ENCODE assay signal across 8 cellular contexts in genomic region chr4:83456184-83456501, GRCh38. TPM values are rescaled to one million over a fixed set of nuclear protein-coding genes. Genes with fewer than 3 reads are reported as not detected.
A peak's percentile ranks its signal among the peaks of the same experiment; 100 is the strongest.
DNase-seq lines count a peak whose midpoint lies in the region; ATAC-seq and TF ChIP-seq lines count a peak whose summit lies in the region.

No MANE protein-coding gene starts in this region.

- DNase-seq in AG10803 (ENCODE audit: low read depth) (no peak), MG63 (no peak), dorsolateral prefrontal cortex (no peak), NCI-H187 treated with DMSO at 0.1 percent for 48 hours (lab: John Stamatoyannopoulos, UW) (no peak), iPS-NIHi7 (ENCODE audit: extremely low spot score) (no peak)
- no peak for DNase-seq in naive thymus-derived CD8-positive, alpha-beta T cell

- peaks cover 10 to 69% (median 18%) of the 10 kb centered on the region in 3 donors for H3K36me3 Mint-ChIP-seq in naive thymus-derived CD8-positive, alpha-beta T cell

- no peak for TF ChIP-seq CTCF in AG10803 (conservative IDR thresholded peaks at IDR 0.05; ENCODE audit: low read length)
- TF ChIP-seq CTCF in dorsolateral prefrontal cortex (IDR thresholded peaks at IDR 0.05 in 54 of 56, conservative IDR thresholded peaks at IDR 0.05 in 2 of 56; ENCODE audit: low read depth in 1 of 56, partially characterized antibody in 56 of 56) = peak in 1 of 56 donors; percentile 0

- H3K4me1 Mint-ChIP-seq in naive thymus-derived CD8-positive, alpha-beta T cell = peaks cover 14 to 59% (median 56%) of the 10 kb centered on the region in 4 donors

- H3K9me3 Mint-ChIP-seq in naive thymus-derived CD8-positive, alpha-beta T cell = no peaks in the 10 kb centered on the region

- no peaks in the 10 kb centered on the region for H3K9me3 ChIP-seq in MG63

- POLR2A ChIA-PET in naive thymus-derived CD8-positive, alpha-beta T cell (lab: Charles Lee) = interaction anchor here (1.2 to 3.1 kb wide), 9 partner anchors 11 to 1027 kb away, joined by 3 to 36 read pairs (median 9); partner anchors contain the start of genes ABRAXAS1, COQ2, HNRNPDL and HPSE

- H3K27ac ChIP-seq in dorsolateral prefrontal cortex = peak overlapping the region; percentile 73 to 99 (median 95)

- H3K27me3 ChIP-seq in MG63 = no peaks in the 10 kb centered on the region
- H3K27me3 ChIP-seq in dorsolateral prefrontal cortex = no peaks in the 10 kb centered on the region

- intact Hi-C loops in dorsolateral prefrontal cortex (cut with DNase I) = no loop called here

- H3K27ac Mint-ChIP-seq in naive thymus-derived CD8-positive, alpha-beta T cell = peak overlapping the region; percentile 100

- H3K36me3 ChIP-seq in MG63 = peaks cover 15% of the 10 kb centered on the region

- no peaks in the 10 kb centered on the region for H3K27me3 Mint-ChIP-seq in naive thymus-derived CD8-positive, alpha-beta T cell

- peak overlapping the region; percentile 98 to 100 (median 100) for H3K4me3 Mint-ChIP-seq in naive thymus-derived CD8-positive, alpha-beta T cell

- ATAC-seq in naive thymus-derived CD8-positive, alpha-beta T cell = no peak
- no peak for ATAC-seq in GM19452 (IDR thresholded peaks at IDR 0.05; ENCODE audit: unreplicated experiment)
- no peak for ATAC-seq in GM19455 (IDR thresholded peaks at IDR 0.05; ENCODE audit: unreplicated experiment)

- H3K4me3 ChIP-seq in AG10803 (ENCODE audit: low read length) (peak overlapping the region; percentile 94), MG63 (peak overlapping the region; percentile 91), dorsolateral prefrontal cortex (peak overlapping the region; percentile 61 to 98 (median 88))

RNA-seq across cellular contexts. Expression of gene MRPS18C, which starts 0.3 kb away (rescaled TPM):
- total RNA-seq in MG63 (2014; rRNA removed; shearing (Covaris generic); ENCODE audit: low replicate concordance) = 20.9 and 26.7 TPM in 2 replicates
- 10 to 100 TPM; 27.0 to 71.6 (median 46.6) TPM for total RNA-seq in dorsolateral prefrontal cortex
- 10 to 100 TPM; 52.9 to 66.1 TPM for total RNA-seq in naive thymus-derived CD8-positive, alpha-beta T cell
- 10 to 100 TPM; 45.4 to 64.6 (median 50.5) TPM for polyA plus RNA-seq in naive thymus-derived CD8-positive, alpha-beta T cell

RNA-seq across cellular contexts. Expression of gene HELQ, which starts 0.5 kb away (rescaled TPM):
- total RNA-seq in MG63 (2014; rRNA removed; shearing (Covaris generic); ENCODE audit: low replicate concordance) = 4.4 and 6.7 TPM in 2 replicates
- 10 to 100 TPM in 119 of 120 experiments, 1 to 10 TPM in 1; 9.8 to 22.5 (median 15.6) TPM for total RNA-seq in dorsolateral prefrontal cortex
- total RNA-seq in naive thymus-derived CD8-positive, alpha-beta T cell = 10 to 100 TPM; 50.1 to 50.2 TPM
- polyA plus RNA-seq in naive thymus-derived CD8-positive, alpha-beta T cell = 10 to 100 TPM; 16.7 to 27.5 (median 19.9) TPM

RNA-seq across cellular contexts. Expression of gene ABRAXAS1, which starts 28.8 kb away (rescaled TPM):
- total RNA-seq in MG63 (2014; rRNA removed; shearing (Covaris generic); ENCODE audit: low replicate concordance) = 1.7 and 2.4 TPM in 2 replicates
- total RNA-seq in dorsolateral prefrontal cortex = 1 to 10 TPM; 1.8 to 9.7 (median 4.7) TPM
- total RNA-seq in naive thymus-derived CD8-positive, alpha-beta T cell = 10 to 100 TPM; 45.3 to 47.8 TPM
- 10 to 100 TPM; 13.8 to 15.3 (median 14.0) TPM for polyA plus RNA-seq in naive thymus-derived CD8-positive, alpha-beta T cell

Comparison
In these comparisons a context has a peak if more than half of its experiments do, and no peak if none do; other contexts are left out.
1. RNA of gene ABRAXAS1, which starts 28.8 kb away (total RNA-seq): 45.3 to 47.8 TPM in naive thymus-derived CD8-positive, alpha-beta T cell; 1.8 to 9.7 TPM in dorsolateral prefrontal cortex and 1.7 to 2.4 TPM in MG63; every median in the first group is over 4 times any median in the second.
2. Peak in every context shown above with its lines, with median percentiles within 50 percentile points of each other: H3K4me3 ChIP-seq.